In genomic region chr6:159533568-159533967, GRCh38 we compare ENCODE assay signal across 22 cellular contexts.
DNase-seq lines count a peak whose midpoint lies in the region; ATAC-seq and TF ChIP-seq lines count a peak whose summit lies in the region.
"Had no signal": no experiment of that assay in that cellular context is flagged by ENCODE, and none has a peak within 500 bp of the region (broad histone marks: within the 10 kb centered on the region; RNA-seq: fewer than 3 reads in every experiment).

No MANE protein-coding gene starts in this region.

- no peaks in the 10 kb centered on the region for H3K27me3 Mint-ChIP-seq in MCF 10A (ENCODE audit: insufficient read depth, unreplicated experiment)

- H3K4me3 Mint-ChIP-seq in MCF 10A (ENCODE audit: unreplicated experiment) = no peak overlapping the region
- H3K4me3 Mint-ChIP-seq: activated T-helper 17 cell treated with anti-CD3 and anti-CD28 coated beads, Interleukin-2, amount 50 U/mL, for 72 hours; WTC11 had no signal

- intact Hi-C loops in MCF 10A (cut with micrococcal nuclease) = no loop called here

- POLR2A ChIA-PET in MCF 10A (lab: Yijun Ruan, JAX) = no interaction called here

- H3K27ac Mint-ChIP-seq in MCF 10A (ENCODE audit: low read depth, unreplicated experiment) = no peak overlapping the region
- H3K27ac Mint-ChIP-seq: activated naive CD4-positive, alpha-beta T cell treated with anti-CD3 and anti-CD28 coated beads, Interleukin-2, amount 50 U/mL, for 72 hours; activated T-helper 17 cell treated with anti-CD3 and anti-CD28 coated beads, Interleukin-2, amount 50 U/mL, for 72 hours; WTC11 had no signal

- peak; percentile 41 for DNase-seq in AG09309 (ENCODE audit: low read depth)
- DNase-seq in GM04503 (ENCODE audit: low read depth) = peak; percentile 50
- peak; percentile 49 for DNase-seq in fibroblast of the conjunctiva (ENCODE audit: low read depth)
- no peak for DNase-seq in MCF 10A (ENCODE audit: unreplicated experiment)
- DNase-seq in NCI-H345 treated with DMSO at 0.1 percent for 48 hours (lab: John Stamatoyannopoulos, UW; ENCODE audit: unreplicated experiment) = no peak
- no peak for DNase-seq in activated gamma-delta T cell (lab: John Stamatoyannopoulos, UW)
- DNase-seq: activated CD4-positive, alpha-beta T cell treated with anti-CD3 and anti-CD28 coated beads, Interleukin-2, amount 50 U/mL, for 4 hours; C1 segment of cervical spinal cord; dorsolateral prefrontal cortex; KG1; mesendoderm; NCI-H1436 treated with DMSO at 0.1 percent for 48 hours; NCI-H774; SW 1271; T1000; upper lobe of right lung had no signal

- no peaks in the 10 kb centered on the region for H3K4me1 Mint-ChIP-seq in MCF 10A (ENCODE audit: insufficient read depth, unreplicated experiment)
- H3K4me1 Mint-ChIP-seq: activated T-helper 17 cell treated with anti-CD3 and anti-CD28 coated beads, Interleukin-2, amount 50 U/mL, for 72 hours; WTC11 had no signal

- no peaks in the 10 kb centered on the region for H3K9me3 Mint-ChIP-seq in MCF 10A (ENCODE audit: unreplicated experiment)
- H3K9me3 Mint-ChIP-seq: activated naive CD4-positive, alpha-beta T cell treated with anti-CD3 and anti-CD28 coated beads, Interleukin-2, amount 50 U/mL, for 72 hours; activated T-helper 17 cell treated with anti-CD3 and anti-CD28 coated beads, Interleukin-2, amount 50 U/mL, for 72 hours; WTC11 had no signal

- H3K36me3 Mint-ChIP-seq in MCF 10A (ENCODE audit: insufficient read depth, unreplicated experiment) = no peaks in the 10 kb centered on the region
- H3K36me3 Mint-ChIP-seq: activated naive CD4-positive, alpha-beta T cell treated with anti-CD3 and anti-CD28 coated beads, Interleukin-2, amount 50 U/mL, for 72 hours; WTC11 had no signal

- no peak for TF ChIP-seq CTCF in AG09309 (IDR thresholded peaks at IDR 0.05; ENCODE audit: control insufficient read depth, insufficient read depth, low read depth, low read length, missing control alignments)
- TF ChIP-seq CTCF in MCF 10A (IDR thresholded peaks at IDR 0.05; ENCODE audit: unreplicated experiment) = no peak

- peak; percentile 44 for ATAC-seq in SK-N-SH treated with all-trans-retinoic acid at 6 μM for 48 hours
- no peak for ATAC-seq in GM18907 (IDR thresholded peaks at IDR 0.05; ENCODE audit: unreplicated experiment)
- ATAC-seq: A549; activated naive CD4-positive, alpha-beta T cell treated with anti-CD3 and anti-CD28 coated beads, Interleukin-2, amount 50 U/mL, for 72 hours; activated T-helper 17 cell treated with anti-CD3 and anti-CD28 coated beads, Interleukin-2, amount 50 U/mL, for 72 hours; upper lobe of right lung; WTC11 had no signal

- H3K4me3 ChIP-seq in AG09309 (ENCODE audit: control insufficient read depth, low read depth, low read length) = no peak overlapping the region
- H3K4me3 ChIP-seq: A549, dorsolateral prefrontal cortex, upper lobe of right lung had no signal

- no TSS peak for BruUV-seq in MCF 10A (replicated peaks; lab: Mats Ljungman, UMichigan)

- CTCF ChIA-PET in MCF 10A (lab: Yijun Ruan, JAX) = no interaction called here

TF ChIP-seq in SK-N-SH treated with all-trans-retinoic acid at 6 μM for 48 hours, 23 proteins besides CTCF, POLR2A, EP300 and RAD21:
- no peak for TF ChIP-seq CSRNP3 (CRISPR knock-in tag; IDR thresholded peaks at IDR 0.05)
- TF ChIP-seq ZFP3 (CRISPR knock-in tag; IDR thresholded peaks at IDR 0.05) = no peak
- TF ChIP-seq POU6F1 (CRISPR knock-in tag; IDR thresholded peaks at IDR 0.05; ENCODE audit: borderline replicate concordance, low read depth) = no peak
- TF ChIP-seq TSHZ2 (CRISPR knock-in tag; IDR thresholded peaks at IDR 0.05) = no peak
- no peak for TF ChIP-seq ARNTL (CRISPR knock-in tag; IDR thresholded peaks at IDR 0.05; ENCODE audit: borderline replicate concordance, low read depth)
- TF ChIP-seq CSDC2 (CRISPR knock-in tag; IDR thresholded peaks at IDR 0.05) = no peak
- no peak for TF ChIP-seq ISL1 (CRISPR knock-in tag; IDR thresholded peaks at IDR 0.05)
- TF ChIP-seq, protein P1, sequence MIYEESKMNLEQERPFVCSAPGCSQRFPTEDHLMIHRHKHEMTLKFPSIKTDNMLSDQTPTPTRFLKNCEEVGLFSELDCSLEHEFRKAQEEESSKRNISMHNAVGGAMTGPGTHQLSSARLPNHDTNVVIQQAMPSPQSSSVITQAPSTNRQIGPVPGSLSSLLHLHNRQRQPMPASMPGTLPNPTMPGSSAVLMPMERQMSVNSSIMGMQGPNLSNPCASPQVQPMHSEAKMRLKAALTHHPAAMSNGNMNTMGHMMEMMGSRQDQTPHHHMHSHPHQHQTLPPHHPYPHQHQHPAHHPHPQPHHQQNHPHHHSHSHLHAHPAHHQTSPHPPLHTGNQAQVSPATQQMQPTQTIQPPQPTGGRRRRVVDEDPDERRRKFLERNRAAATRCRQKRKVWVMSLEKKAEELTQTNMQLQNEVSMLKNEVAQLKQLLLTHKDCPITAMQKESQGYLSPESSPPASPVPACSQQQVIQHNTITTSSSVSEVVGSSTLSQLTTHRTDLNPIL (CRISPR knock-in tag; IDR thresholded peaks at IDR 0.05; ENCODE audit: low read depth) = no peak
- TF ChIP-seq OSR1 (CRISPR knock-in tag; IDR thresholded peaks at IDR 0.05) = no peak
- TF ChIP-seq ZNF70 (CRISPR knock-in tag; IDR thresholded peaks at IDR 0.05) = no peak
- no peak for TF ChIP-seq ZC3H10 (CRISPR knock-in tag; IDR thresholded peaks at IDR 0.05)
- no peak for TF ChIP-seq BACH2 (CRISPR knock-in tag; IDR thresholded peaks at IDR 0.05; ENCODE audit: borderline replicate concordance)
- no peak for TF ChIP-seq GLIS3 (CRISPR knock-in tag; IDR thresholded peaks at IDR 0.05)
- no peak for TF ChIP-seq ZFP30 (CRISPR knock-in tag; IDR thresholded peaks at IDR 0.05)
- no peak for TF ChIP-seq TOX (CRISPR knock-in tag; IDR thresholded peaks at IDR 0.05; ENCODE audit: borderline replicate concordance)

Comparison
In these comparisons a context has a peak if more than half of its experiments do, and no peak if none do; other contexts are left out.
1. DNase-seq: peak in AG09309 (single experiment), GM04503 (single experiment) and fibroblast of the conjunctiva (single experiment); none in MCF 10A (single experiment), NCI-H345 treated with DMSO at 0.1 percent for 48 hours (single experiment) and activated gamma-delta T cell (single experiment).